13 cellular contexts compared by ENCODE assay signal in genomic region chr1:23854568-23854967, GRCh38. TPM values are rescaled to one million over a fixed set of nuclear protein-coding genes. Genes with fewer than 3 reads are reported as not detected.
DNase-seq lines count a peak whose midpoint lies in the region; ATAC-seq, FAIRE-seq and TF ChIP-seq lines count a peak whose summit lies in the region.
"Had no signal": no experiment of that assay in that cellular context is flagged by ENCODE, and none has a peak within 500 bp of the region (broad histone marks: within the 10 kb centered on the region; RNA-seq: fewer than 3 reads in every experiment).

No MANE protein-coding gene starts in this region.

- in situ Hi-C loops in K562 (cut with MboI): no loop called here

- H3K4me3 ChIP-seq in Karpas-422 (ENCODE audit: low read length) (no peak overlapping the region), K562 (no peak overlapping the region)

- FAIRE-seq in K562 (lab: Jason Lieb, UNC): peak; percentile 81

- TF ChIP-seq POLR2A in K562 (conservative IDR thresholded peaks at IDR 0.05): no peak

- TF ChIP-seq RAD21 in K562 (CRISPR knock-in tag; conservative IDR thresholded peaks at IDR 0.05 in 1 of 2, IDR thresholded peaks at IDR 0.05 in 1 of 2): peak; percentile 39 to 63

- H3K27me3 ChIP-seq in Karpas-422 (ENCODE audit: low read length) (no peaks in the 10 kb centered on the region), K562 (ENCODE audit: control insufficient read depth in 2 of 2, insufficient read depth in 2 of 2, low read length in 2 of 2) (no peaks in the 10 kb centered on the region)

- H3K79me2 ChIP-seq in Karpas-422 (ENCODE audit: low read length) (peaks cover 3% of the 10 kb centered on the region; the same call in 1 of the 2 replicates), K562 (ENCODE audit: control insufficient read depth, insufficient read depth, low read length) (no peaks in the 10 kb centered on the region)

- H3K4me1 Mint-ChIP-seq in activated naive CD8-positive, alpha-beta T cell treated with anti-CD3 and anti-CD28 coated beads for 36 hours: no peaks in the 10 kb centered on the region
- H3K4me1 Mint-ChIP-seq in activated naive CD8-positive, alpha-beta T cell treated with anti-CD3 and anti-CD28 coated beads, Interleukin-2, amount 50 U/mL, for 24 hours: no peaks in the 10 kb centered on the region
- H3K4me1 Mint-ChIP-seq in osteocyte (ENCODE audit: unreplicated experiment): no peaks in the 10 kb centered on the region

- no peaks in the 10 kb centered on the region for H3K9me3 ChIP-seq in Karpas-422 (ENCODE audit: low read length)
- no peaks in the 10 kb centered on the region for H3K9me3 ChIP-seq in K562 (replicated peaks; ENCODE audit: control insufficient read depth, insufficient read depth, low read depth, low read length)

- H4K20me1 ChIP-seq in Karpas-422 (ENCODE audit: insufficient read depth, low read depth, low read length) (no peaks in the 10 kb centered on the region), K562 (replicated peaks; ENCODE audit: control insufficient read depth, insufficient read depth, low read length) (no peaks in the 10 kb centered on the region)

- no peaks in the 10 kb centered on the region for H3K9me2 ChIP-seq in Karpas-422 (replicated peaks; ENCODE audit: insufficient read depth, low read length)

- H3K36me3 ChIP-seq in Karpas-422 (ENCODE audit: insufficient read depth, low read length) (peaks cover 32% of the 10 kb centered on the region), K562 (ENCODE audit: control insufficient read depth, insufficient read depth, low read length) (peaks cover 13% of the 10 kb centered on the region)

- no TSS peak for BruUV-seq in K562 (replicated peaks; lab: Mats Ljungman, UMichigan)

- H3K9ac ChIP-seq in Karpas-422 (ENCODE audit: low read length) (no peak overlapping the region), K562 (ENCODE audit: insufficient read depth in 1 of 2, low read depth in 2 of 2, low read length in 2 of 2) (no peak overlapping the region)

- no peak for TF ChIP-seq EP300 in K562 (IDR thresholded peaks at IDR 0.05; ENCODE audit: low read length)

- H3K36me3 Mint-ChIP-seq in activated naive CD8-positive, alpha-beta T cell treated with anti-CD3 and anti-CD28 coated beads for 36 hours: peaks cover 6% of the 10 kb centered on the region
- peaks cover 6% of the 10 kb centered on the region for H3K36me3 Mint-ChIP-seq in activated naive CD8-positive, alpha-beta T cell treated with anti-CD3 and anti-CD28 coated beads, Interleukin-2, amount 50 U/mL, for 24 hours (ENCODE audit: low read depth)
- H3K36me3 Mint-ChIP-seq in osteocyte (ENCODE audit: unreplicated experiment): peaks cover 16% of the 10 kb centered on the region

- no peaks in the 10 kb centered on the region for H3K9me1 ChIP-seq in K562 (ENCODE audit: control insufficient read depth, insufficient read depth, low read length)

- H3K4me1 ChIP-seq in Karpas-422 (ENCODE audit: low read length): no peaks in the 10 kb centered on the region
- H3K4me1 ChIP-seq in K562 (replicated peaks in 1 of 2; ENCODE audit: control insufficient read depth in 2 of 2, insufficient read depth in 2 of 2, low read length in 2 of 2): no peaks in the 10 kb centered on the region

- H3K9me3 Mint-ChIP-seq in activated naive CD8-positive, alpha-beta T cell treated with anti-CD3 and anti-CD28 coated beads for 36 hours: no peaks in the 10 kb centered on the region
- H3K9me3 Mint-ChIP-seq in activated naive CD8-positive, alpha-beta T cell treated with anti-CD3 and anti-CD28 coated beads, Interleukin-2, amount 50 U/mL, for 24 hours: no peaks in the 10 kb centered on the region
- H3K9me3 Mint-ChIP-seq in osteocyte (ENCODE audit: unreplicated experiment): no peaks in the 10 kb centered on the region
- H3K9me3 Mint-ChIP-seq: CD8-positive, alpha-beta memory T cell had no signal

- ATAC-seq in activated naive CD8-positive, alpha-beta T cell treated with anti-CD3 and anti-CD28 coated beads, Interleukin-2, amount 50 U/mL, for 24 hours: no peak
- ATAC-seq in K562: peak; percentile 88

- TF ChIP-seq CTCF in K562 (IDR thresholded peaks at IDR 0.05 in 2 of 3, conservative IDR thresholded peaks at IDR 0.05 in 1 of 3; ENCODE audit: insufficient read depth in 2 of 3, low read depth in 1 of 3, low read length in 3 of 3) (peak; percentile 55 to 69 (median 63)), osteocyte (IDR thresholded peaks at IDR 0.05) (peak; percentile 37)

- H3K27me3 Mint-ChIP-seq in activated naive CD8-positive, alpha-beta T cell treated with anti-CD3 and anti-CD28 coated beads for 36 hours: no peaks in the 10 kb centered on the region
- no peaks in the 10 kb centered on the region for H3K27me3 Mint-ChIP-seq in activated naive CD8-positive, alpha-beta T cell treated with anti-CD3 and anti-CD28 coated beads, Interleukin-2, amount 50 U/mL, for 24 hours
- no peaks in the 10 kb centered on the region for H3K27me3 Mint-ChIP-seq in osteocyte (ENCODE audit: unreplicated experiment)
- H3K27me3 Mint-ChIP-seq: CD8-positive, alpha-beta memory T cell had no signal

- WGBS in K562 (ENCODE audit: insufficient coverage, low coverage, missing lambda C conversion rate): 2% methylated on average over 2 of the region's 2 CpGs

- no peak overlapping the region for H3K4me3 Mint-ChIP-seq in activated naive CD8-positive, alpha-beta T cell treated with anti-CD3 and anti-CD28 coated beads for 36 hours
- no peak overlapping the region for H3K4me3 Mint-ChIP-seq in activated naive CD8-positive, alpha-beta T cell treated with anti-CD3 and anti-CD28 coated beads, Interleukin-2, amount 50 U/mL, for 24 hours
- no peak overlapping the region for H3K4me3 Mint-ChIP-seq in osteocyte (ENCODE audit: unreplicated experiment)

- no peak overlapping the region for H3K27ac Mint-ChIP-seq in activated naive CD8-positive, alpha-beta T cell treated with anti-CD3 and anti-CD28 coated beads for 36 hours
- H3K27ac Mint-ChIP-seq in activated naive CD8-positive, alpha-beta T cell treated with anti-CD3 and anti-CD28 coated beads, Interleukin-2, amount 50 U/mL, for 24 hours: no peak overlapping the region
- no peak overlapping the region for H3K27ac Mint-ChIP-seq in osteocyte (ENCODE audit: unreplicated experiment)

- H2AFZ ChIP-seq in Karpas-422 (ENCODE audit: low read length) (no peak overlapping the region), K562 (ENCODE audit: low read depth, low read length) (no peak overlapping the region)

- no peak overlapping the region for H3K27ac ChIP-seq in Karpas-422 (ENCODE audit: low read length)
- no peak overlapping the region for H3K27ac ChIP-seq in K562 (ENCODE audit: extremely low read depth, low read depth, low read length)

- intact Hi-C loops in K562 (cut with micrococcal nuclease): loop anchor here (1.0 kb wide), 2 partner anchors 45 to 82 kb away; no protein-coding TSS in a partner anchor
- intact Hi-C loops in posterior cingulate gyrus (cut with DNase I): no loop called here

- CTCF ChIA-PET in K562 (lab: Yijun Ruan, JAX; ENCODE audit: low intra/inter-chr PET ratio): interaction anchor here (1.2 to 1.3 kb wide), 2 partner anchors 43 to 45 kb away, joined by 3 to 5 read pairs; no protein-coding TSS in a partner anchor

- DNase-seq in activated naive CD8-positive, alpha-beta T cell treated with anti-CD3 and anti-CD28 coated beads for 36 hours: peak; percentile 2
- no peak for DNase-seq in activated naive CD8-positive, alpha-beta T cell treated with anti-CD3 and anti-CD28 coated beads, Interleukin-2, amount 50 U/mL, for 24 hours
- DNase-seq in Karpas-422: peak; percentile 64
- DNase-seq in K562 (ENCODE audit: extremely low read depth in 1 of 4, low spot score in 3 of 4): peak in 3 of 4 experiments; percentile 27 to 53 (median 34)
- DNase-seq in osteocyte (ENCODE audit: extremely low spot score, unreplicated experiment): no peak
- no peak for DNase-seq in posterior cingulate gyrus
- no peak for DNase-seq in NCI-H2227 (lab: John Stamatoyannopoulos, UW; ENCODE audit: unreplicated experiment)
- no peak for DNase-seq in foreskin melanocyte
- DNase-seq: CD8-positive, alpha-beta memory T cell; NCI-H748 treated with DMSO at 0.1 percent for 48 hours; trophoblast cell had no signal

- H3K4me2 ChIP-seq in Karpas-422 (ENCODE audit: low read depth, low read length, poor library complexity, severe bottlenecking) (no peak overlapping the region), K562 (ENCODE audit: insufficient read depth, low read length) (no peak overlapping the region)

- POLR2A ChIA-PET in K562 (lab: Yijun Ruan, JAX): interaction anchor here (0.9 kb wide), 1 partner anchor 53 kb away, joined by 3 read pairs; no protein-coding TSS in a partner anchor

RNA-seq across cellular contexts. Expression of gene FUCA1, which starts 13.5 kb away (rescaled TPM):
- 1 to 10 TPM; 4.7 to 5.1 TPM for total RNA-seq in activated naive CD8-positive, alpha-beta T cell treated with anti-CD3 and anti-CD28 coated beads for 36 hours
- total RNA-seq in Karpas-422 (2014; rRNA removed; shearing (Covaris generic); ENCODE audit: low replicate concordance): 37.8 and 47.2 TPM in 2 replicates
- total RNA-seq in K562 (2011; cell fraction: chromatin; rRNA removed; ENCODE audit: low replicate concordance): 11.3 and 16.3 TPM in 2 replicates
- 19.7 and 20.7 TPM in 2 replicates for total RNA-seq in K562 (2011; cell fraction: nucleolus; rRNA removed)
- total RNA-seq in K562 (2011; cell fraction: nucleoplasm; rRNA removed): 20.1 and 22.9 TPM in 2 replicates
- 12.8 and 13.1 TPM in 2 replicates for total RNA-seq in K562 (2014; rRNA removed)
- 16.4 and 18.5 TPM in 2 replicates for total RNA-seq in K562 (2014; rRNA removed; fragmentation: Illumina TruSeq; extraction: Trizol)
- total RNA-seq in K562 (2015; rRNA removed; fragmentation: Illumina TruSeq; extraction: Trizol): 13.2 and 14.9 TPM in 2 replicates
- total RNA-seq in K562 (2021): 12.3 and 13.5 TPM in 2 replicates
- polyA plus RNA-seq in K562 (2011; rRNA removed): 17.6 and 20.5 TPM in 2 replicates
- 10.3 and 13.5 TPM in 2 replicates for polyA plus RNA-seq in K562 (2011; cell fraction: cytosol; rRNA removed)
- 5.5 and 7.5 TPM in 2 replicates for polyA plus RNA-seq in K562 (2011; cell fraction: nucleus; rRNA removed)
- polyA plus RNA-seq in K562 (2012): 11.3 and 20.4 TPM in 2 replicates
- polyA plus RNA-seq in K562 (2014; fragmentation: Illumina TruSeq; extraction: Trizol): 16.0 and 18.2 TPM in 2 replicates
- 1 to 10 TPM; 7.0 to 8.2 TPM for polyA plus RNA-seq in K562 (2014; fragmentation: Nextera tagmentation; extraction: Ambion mirVana)
- polyA plus RNA-seq in K562 (2014; rRNA removed): 10.6 and 11.8 TPM in 2 replicates
- 20.7 and 23.0 TPM in 2 replicates for polyA minus RNA-seq in K562 (2011; rRNA and poly(A)+ RNA removed)
- polyA minus RNA-seq in K562 (2011; cell fraction: cytosol; rRNA and poly(A)+ RNA removed): 6.9 and 8.2 TPM in 2 replicates
- polyA minus RNA-seq in K562 (2011; cell fraction: nucleus; rRNA and poly(A)+ RNA removed): 2.4 and 4.1 TPM in 2 replicates
- 16.4 and 18.0 TPM in 2 replicates for total RNA-seq in osteocyte

RNA-seq across cellular contexts. Expression of gene HMGCL, which starts 29.3 kb away (rescaled TPM):
- 10 to 100 TPM; 29.2 to 30.3 TPM for total RNA-seq in activated naive CD8-positive, alpha-beta T cell treated with anti-CD3 and anti-CD28 coated beads for 36 hours
- total RNA-seq in Karpas-422 (2014; rRNA removed; shearing (Covaris generic); ENCODE audit: low replicate concordance): 25.6 and 45.2 TPM in 2 replicates
- 44.6 and 54.9 TPM in 2 replicates for total RNA-seq in K562 (2011; cell fraction: chromatin; rRNA removed; ENCODE audit: low replicate concordance)
- total RNA-seq in K562 (2011; cell fraction: nucleolus; rRNA removed): 33.6 and 36.7 TPM in 2 replicates
- total RNA-seq in K562 (2011; cell fraction: nucleoplasm; rRNA removed): 43.8 and 70.2 TPM in 2 replicates
- 24.2 TPM in 2 replicates for total RNA-seq in K562 (2014; rRNA removed)
- 14.7 and 18.8 TPM in 2 replicates for total RNA-seq in K562 (2014; rRNA removed; fragmentation: Illumina TruSeq; extraction: Trizol)
- 15.5 and 18.0 TPM in 2 replicates for total RNA-seq in K562 (2015; rRNA removed; fragmentation: Illumina TruSeq; extraction: Trizol)
- total RNA-seq in K562 (2021): 19.5 and 20.3 TPM in 2 replicates
- 37.8 and 43.1 TPM in 2 replicates for polyA plus RNA-seq in K562 (2011; rRNA removed)
- polyA plus RNA-seq in K562 (2011; cell fraction: cytosol; rRNA removed): 29.4 and 39.5 TPM in 2 replicates
- polyA plus RNA-seq in K562 (2011; cell fraction: nucleus; rRNA removed): 22.1 and 29.0 TPM in 2 replicates
- polyA plus RNA-seq in K562 (2012): 21.8 and 49.2 TPM in 2 replicates
- 22.6 and 23.9 TPM in 2 replicates for polyA plus RNA-seq in K562 (2014; fragmentation: Illumina TruSeq; extraction: Trizol)
- polyA plus RNA-seq in K562 (2014; fragmentation: Nextera tagmentation; extraction: Ambion mirVana): 10 to 100 TPM; 73.0 to 82.2 TPM
- polyA plus RNA-seq in K562 (2014; rRNA removed): 23.2 and 24.6 TPM in 2 replicates
- 26.6 and 26.7 TPM in 2 replicates for polyA minus RNA-seq in K562 (2011; rRNA and poly(A)+ RNA removed)
- 9.7 and 10.6 TPM in 2 replicates for polyA minus RNA-seq in K562 (2011; cell fraction: cytosol; rRNA and poly(A)+ RNA removed)
- 8.5 and 13.7 TPM in 2 replicates for polyA minus RNA-seq in K562 (2011; cell fraction: nucleus; rRNA and poly(A)+ RNA removed)
- 34.1 and 37.4 TPM in 2 replicates for total RNA-seq in osteocyte

RNA-seq across cellular contexts. Expression of gene GALE, which starts 54.0 kb away (rescaled TPM):
- 10 to 100 TPM; 48.6 to 51.8 TPM for total RNA-seq in activated naive CD8-positive, alpha-beta T cell treated with anti-CD3 and anti-CD28 coated beads for 36 hours
- total RNA-seq in Karpas-422 (2014; rRNA removed; shearing (Covaris generic); ENCODE audit: low replicate concordance): 16.8 and 39.7 TPM in 2 replicates
- 48.0 and 134 TPM in 2 replicates for total RNA-seq in K562 (2011; cell fraction: chromatin; rRNA removed; ENCODE audit: low replicate concordance)
- total RNA-seq in K562 (2011; cell fraction: nucleolus; rRNA removed): 107 and 108 TPM in 2 replicates
- total RNA-seq in K562 (2011; cell fraction: nucleoplasm; rRNA removed): 54.4 and 66.4 TPM in 2 replicates
- total RNA-seq in K562 (2014; rRNA removed) (130 and 133 TPM in 2 replicates), K562 (2014; rRNA removed; fragmentation: Illumina TruSeq; extraction: Trizol) (36.8 and 48.3 TPM in 2 replicates), K562 (2015; rRNA removed; fragmentation: Illumina TruSeq; extraction: Trizol) (86.2 and 91.3 TPM in 2 replicates), K562 (2021) (108 and 112 TPM in 2 replicates), osteocyte (17.5 and 20.0 TPM in 2 replicates)
- polyA plus RNA-seq in K562 (2011; rRNA removed) (88.3 and 104 TPM in 2 replicates), K562 (2014; fragmentation: Illumina TruSeq; extraction: Trizol) (96.6 and 108 TPM in 2 replicates), K562 (2014; fragmentation: Nextera tagmentation; extraction: Ambion mirVana) (10 to 100 TPM in 1 of 2 experiments, 1 to 10 TPM in 1; 8.4 to 48.4 TPM), K562 (2014; rRNA removed) (125 and 139 TPM in 2 replicates)
- polyA plus RNA-seq in K562 (2011; cell fraction: cytosol; rRNA removed): 132 and 175 TPM in 2 replicates
- 105 and 111 TPM in 2 replicates for polyA plus RNA-seq in K562 (2011; cell fraction: nucleus; rRNA removed)
- 89.3 and 129 TPM in 2 replicates for polyA plus RNA-seq in K562 (2012)
- polyA minus RNA-seq in K562 (2011; rRNA and poly(A)+ RNA removed): 33.6 and 40.5 TPM in 2 replicates
- polyA minus RNA-seq in K562 (2011; cell fraction: cytosol; rRNA and poly(A)+ RNA removed): 29.0 and 36.3 TPM in 2 replicates
- 28.5 and 41.0 TPM in 2 replicates for polyA minus RNA-seq in K562 (2011; cell fraction: nucleus; rRNA and poly(A)+ RNA removed)

RNA-seq across cellular contexts. Expression of gene CNR2, which starts 58.6 kb away (rescaled TPM):
- under 1 TPM; 0.16 to 0.28 TPM for total RNA-seq in activated naive CD8-positive, alpha-beta T cell treated with anti-CD3 and anti-CD28 coated beads for 36 hours
- 16.4 and 18.9 TPM in 2 replicates for total RNA-seq in Karpas-422 (2014; rRNA removed; shearing (Covaris generic); ENCODE audit: low replicate concordance)
- total RNA-seq in K562 (2011; cell fraction: chromatin; rRNA removed; ENCODE audit: low replicate concordance): not detected in 2 replicates
- total RNA-seq in K562 (2011; cell fraction: nucleolus; rRNA removed): not detected in 2 replicates
- total RNA-seq in K562 (2011; cell fraction: nucleoplasm; rRNA removed): 0.07 TPM in 1 of 2 replicates, not detected in the other
- total RNA-seq in K562 (2014; rRNA removed) (not detected in 2 replicates), K562 (2014; rRNA removed; fragmentation: Illumina TruSeq; extraction: Trizol) (not detected in 2 replicates), K562 (2015; rRNA removed; fragmentation: Illumina TruSeq; extraction: Trizol) (not detected in 2 replicates), K562 (2021) (not detected in 2 replicates), osteocyte (not detected in 2 replicates)
- polyA plus RNA-seq in K562 (2011; rRNA removed) (not detected in 2 replicates), K562 (2014; fragmentation: Illumina TruSeq; extraction: Trizol) (not detected in 2 replicates), K562 (2014; fragmentation: Nextera tagmentation; extraction: Ambion mirVana) (not detected), K562 (2014; rRNA removed) (0.04 TPM in 1 of 2 replicates, not detected in the other)
- polyA plus RNA-seq in K562 (2011; cell fraction: cytosol; rRNA removed): not detected in 2 replicates
- polyA plus RNA-seq in K562 (2011; cell fraction: nucleus; rRNA removed): not detected in 2 replicates
- 0.01 TPM in 1 of 2 replicates, not detected in the other for polyA plus RNA-seq in K562 (2012)
- not detected in 2 replicates for polyA minus RNA-seq in K562 (2011; rRNA and poly(A)+ RNA removed)
- polyA minus RNA-seq in K562 (2011; cell fraction: cytosol; rRNA and poly(A)+ RNA removed): not detected in 2 replicates
- not detected in 2 replicates for polyA minus RNA-seq in K562 (2011; cell fraction: nucleus; rRNA and poly(A)+ RNA removed)
- total RNA-seq: glomerular endothelial cell, myocyte had no signal

Comparison
In these comparisons a context has a peak if more than half of its experiments do, and no peak if none do; other contexts are left out.
1. DNase-seq: peak in activated naive CD8-positive, alpha-beta T cell treated with anti-CD3 and anti-CD28 coated beads for 36 hours (single experiment), Karpas-422 (single experiment) and K562 (3 of 4); none in activated naive CD8-positive, alpha-beta T cell treated with anti-CD3 and anti-CD28 coated beads, Interleukin-2, amount 50 U/mL, for 24 hours (single experiment), osteocyte (single experiment), posterior cingulate gyrus (0 of 10), NCI-H2227 (single experiment) and foreskin melanocyte (single experiment).